ENCODE assay signal across 17 cellular contexts in the genomic region with DNA sequence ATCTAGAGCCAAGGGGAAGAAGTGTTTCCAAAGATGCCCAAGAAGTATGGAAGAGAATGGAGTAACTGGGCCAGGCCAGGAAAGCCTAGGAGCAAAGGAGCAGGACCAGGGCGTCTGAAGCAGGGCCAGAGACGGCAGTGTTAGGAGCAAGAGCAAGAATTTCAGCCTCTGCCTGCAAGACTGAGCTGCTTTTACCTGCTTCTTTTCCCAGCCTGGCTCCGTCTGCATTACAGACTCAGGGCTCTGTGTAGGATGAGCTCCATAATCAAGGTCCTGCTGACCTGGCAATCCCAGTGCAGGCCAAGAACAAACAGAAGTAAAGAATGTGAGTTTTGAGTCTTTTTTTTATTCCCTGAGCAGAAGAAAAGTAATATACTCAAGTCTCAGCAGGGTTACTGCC. TPM values are rescaled to one million over a fixed set of nuclear protein-coding genes. Genes with fewer than 3 reads are reported as not detected.
"Had no signal": no experiment of that assay in that cellular context is flagged by ENCODE, and none has a peak within 500 bp of the region (broad histone marks: within the 10 kb centered on the region; RNA-seq: fewer than 3 reads in every experiment).

No MANE protein-coding gene starts in this region.

- H3K27me3 ChIP-seq: body of pancreas, colonic mucosa, right lobe of liver, testis had no signal

- H3K27ac ChIP-seq: body of pancreas, colonic mucosa, psoas muscle, testis had no signal

- H3K4me2 ChIP-seq: smooth muscle cell had no signal

- H3K36me3 ChIP-seq: colonic mucosa, heart right ventricle, right lobe of liver had no signal

- H3K4me3 ChIP-seq: body of pancreas, colonic mucosa, psoas muscle, right lobe of liver, smooth muscle cell, testis had no signal

- H3K4me1 ChIP-seq: colonic mucosa, psoas muscle had no signal

- DNase-seq: activated CD4-positive, alpha-beta memory T cell treated with anti-CD3 and anti-CD28 coated beads, Interleukin-2, amount 10 ng/mL, durations not matched to agents 7 days and 5 days; activated CD4-positive, alpha-beta T cell treated with anti-CD3 and anti-CD28 coated beads for 4 hours; activated naive CD4-positive, alpha-beta T cell treated with anti-CD3 and anti-CD28 coated beads, Interleukin-2, amount 10 ng/mL, durations not matched to agents 7 days and 5 days; activated T-cell treated with anti-CD3 and anti-CD28 coated beads, Interleukin-2, amount 50 U/mL, for 24 hours; central memory CD4-positive, alpha-beta T cell; colonic mucosa; effector memory CD4-positive, alpha-beta T cell; heart right ventricle; mesendoderm; psoas muscle; right lobe of liver; stimulated activated naive CD8-positive, alpha-beta T cell treated with anti-CD3 and anti-CD28 coated beads, Interleukin-15, Interleukin-2, amounts not matched to agents 100 U/mL and 50 U/mL, for 24 hours; T-helper 2 cell had no signal

- ATAC-seq: psoas muscle; stimulated activated naive CD8-positive, alpha-beta T cell treated with anti-CD3 and anti-CD28 coated beads, Interleukin-15, Interleukin-2, amounts not matched to agents 100 U/mL and 50 U/mL, for 24 hours had no signal

- H3K9me3 ChIP-seq: body of pancreas, colonic mucosa, heart right ventricle, psoas muscle, right lobe of liver, testis had no signal

RNA-seq across cellular contexts. Expression of a gene that starts 10.1 kb away (rescaled TPM):
- total RNA-seq: activated CD4-positive, alpha-beta memory T cell treated with anti-CD3 and anti-CD28 coated beads, Interleukin-2, amount 10 ng/mL, durations not matched to agents 7 days and 5 days; colonic mucosa; left lobe of liver; smooth muscle cell had no signal
- polyA plus RNA-seq: smooth muscle cell had no signal
